Comparison of ENCODE assay signal across 8 cellular contexts in genomic region chr5:135426102-135427082, GRCh38. TPM values are rescaled to one million over a fixed set of nuclear protein-coding genes. Genes with fewer than 3 reads are reported as not detected.
DNase-seq lines count a peak whose midpoint lies in the region; ATAC-seq and TF ChIP-seq lines count a peak whose summit lies in the region.

No MANE protein-coding gene starts in this region.

- in situ Hi-C loops in GM23248 (cut with MboI) = no loop called here

- no peak for TF ChIP-seq EP300 in esophagus muscularis mucosa (IDR thresholded peaks at IDR 0.05)

- H3K4me2 ChIP-seq in GM23248 (ENCODE audit: unreplicated experiment) (no peak overlapping the region), osteoblast (ENCODE audit: insufficient read depth, low read length) (no peak overlapping the region)

- H3K79me2 ChIP-seq in GM23248 (ENCODE audit: insufficient read depth) (no peaks in the 10 kb centered on the region), osteoblast (ENCODE audit: insufficient read depth, low read length) (no peaks in the 10 kb centered on the region)

- no peak overlapping the region for H3K9ac ChIP-seq in GM23248

- 42 to 47% methylated on average over 7 of the region's 7 CpGs for WGBS in GM23248 (ENCODE audit: low coverage in 1 of 2, low lambda C conversion rate in 2 of 2, missing lambda C conversion rate in 2 of 2), 2 experiments
- 50% methylated on average over 7 of the region's 7 CpGs for WGBS in esophagus muscularis mucosa

- no peaks in the 10 kb centered on the region for H3K9me2 ChIP-seq in GM23248 (ENCODE audit: insufficient read depth)

- DNase-seq in Right ventricle myocardium inferior (ENCODE audit: missing footprints) (no peak), cardiac septum (ENCODE audit: low spot score) (no peak), GM23248 (peak; percentile 77), LNCaP clone FGC (ENCODE audit: low read depth) (peak; percentile 22), esophagus muscularis mucosa (ENCODE audit: extremely low spot score) (no peak), osteoblast (ENCODE audit: insufficient read length, low spot score, missing footprints) (peak; percentile 84)

- no peak overlapping the region; the same call in 1 of the 2 replicates for H2AFZ ChIP-seq in GM23248
- H2AFZ ChIP-seq in osteoblast (ENCODE audit: low read length) = peak overlapping the region; percentile 17

- H3K4me3 ChIP-seq in GM23248 = no peak overlapping the region
- no peak overlapping the region for H3K4me3 ChIP-seq in LNCaP clone FGC (ENCODE audit: low read depth, low read length)
- H3K4me3 ChIP-seq in esophagus muscularis mucosa = no peak overlapping the region
- no peak overlapping the region for H3K4me3 ChIP-seq in osteoblast (ENCODE audit: insufficient read depth, low read length)

- intact Hi-C loops in Right ventricle myocardium inferior (cut with DNase I) (loop anchor here (5.0 kb wide), 1 partner anchor 69 kb away; no protein-coding TSS in a partner anchor), cardiac septum (cut with DNase I) (loop anchor here (5.0 kb wide), 1 partner anchor 84 kb away; no protein-coding TSS in a partner anchor), esophagus muscularis mucosa (cut with DNase I) (no loop called here)

- ATAC-seq in Right ventricle myocardium inferior = peak; percentile 33
- peak; percentile 98 for ATAC-seq in SK-N-SH treated with all-trans-retinoic acid at 6 μM for 48 hours
- no peak for ATAC-seq in HG03460 (IDR thresholded peaks at IDR 0.05; ENCODE audit: unreplicated experiment)

- no peaks in the 10 kb centered on the region for H3K9me3 ChIP-seq in GM23248 (ENCODE audit: low read depth)
- H3K9me3 ChIP-seq in esophagus muscularis mucosa = peaks cover 0 to 12% (median 4%) of the 10 kb centered on the region in 4 donors
- H3K9me3 ChIP-seq in osteoblast (ENCODE audit: low read depth, low read length) = peaks cover 5% of the 10 kb centered on the region

- H3K4me1 ChIP-seq in GM23248 (ENCODE audit: insufficient read depth) (no peaks in the 10 kb centered on the region), esophagus muscularis mucosa (peaks cover 0 to 5% (median 0%) of the 10 kb centered on the region in 4 donors), osteoblast (ENCODE audit: insufficient read depth, low read length) (peaks cover 12% of the 10 kb centered on the region)

- H3F3A ChIP-seq in GM23248 (ENCODE audit: insufficient read depth) = no peaks in the 10 kb centered on the region

- TF ChIP-seq POLR2A in esophagus muscularis mucosa (IDR thresholded peaks at IDR 0.05; ENCODE audit: low read depth) = no peak

- H3K27ac ChIP-seq in GM23248 (no peak overlapping the region), esophagus muscularis mucosa (replicated peaks in 1 of 4) (no peak overlapping the region), osteoblast (ENCODE audit: low read depth, low read length) (no peak overlapping the region)

- peak; percentile 83 for TF ChIP-seq CTCF in LNCaP clone FGC (IDR thresholded peaks at IDR 0.05; ENCODE audit: control insufficient read depth, extremely low read depth, insufficient read depth)
- TF ChIP-seq CTCF in esophagus muscularis mucosa (IDR thresholded peaks at IDR 0.05) = peak; percentile 53 to 68 (median 54)
- TF ChIP-seq CTCF in osteoblast (IDR thresholded peaks at IDR 0.05; ENCODE audit: extremely low read depth, low read depth, low read length) = peak; percentile 86

- H4K20me1 ChIP-seq in GM23248 (ENCODE audit: insufficient read depth) = no peaks in the 10 kb centered on the region
- no peaks in the 10 kb centered on the region for H4K20me1 ChIP-seq in osteoblast (ENCODE audit: insufficient read depth, low read length)

- H3K36me3 ChIP-seq in GM23248 (ENCODE audit: low read depth) (no peaks in the 10 kb centered on the region), esophagus muscularis mucosa (no peaks in the 10 kb centered on the region), osteoblast (ENCODE audit: insufficient read depth, low read length) (no peaks in the 10 kb centered on the region)

- no peaks in the 10 kb centered on the region for H3K27me3 ChIP-seq in GM23248 (replicated peaks; ENCODE audit: insufficient read depth)
- H3K27me3 ChIP-seq in esophagus muscularis mucosa = peaks cover 0 to 5% (median 0%) of the 10 kb centered on the region in 4 donors
- H3K27me3 ChIP-seq in osteoblast (ENCODE audit: insufficient read depth, low read length) = peaks cover 7% of the 10 kb centered on the region

TF ChIP-seq in SK-N-SH treated with all-trans-retinoic acid at 6 μM for 48 hours, 23 proteins besides CTCF, POLR2A, EP300 and RAD21:
- no peak for TF ChIP-seq ZNF70 (CRISPR knock-in tag; IDR thresholded peaks at IDR 0.05)
- no peak for TF ChIP-seq GLIS3 (CRISPR knock-in tag; IDR thresholded peaks at IDR 0.05)
- TF ChIP-seq ZFP3 (CRISPR knock-in tag; IDR thresholded peaks at IDR 0.05) = no peak
- TF ChIP-seq PPARA (CRISPR knock-in tag; IDR thresholded peaks at IDR 0.05; ENCODE audit: borderline replicate concordance) = no peak
- no peak for TF ChIP-seq TSHZ2 (CRISPR knock-in tag; IDR thresholded peaks at IDR 0.05)

RNA-seq across cellular contexts. Expression of gene DCANP1, which starts 20.8 kb away (rescaled TPM):
- total RNA-seq in Right ventricle myocardium inferior (not detected), cardiac septum (not detected), esophagus muscularis mucosa (under 1 TPM in 1 of 4 donors, not detected in 3; 0.26 TPM), osteoblast (not detected in 2 replicates)
- total RNA-seq in GM23248 (2014; rRNA removed; shearing (Covaris generic)) = not detected in 2 replicates
- polyA plus RNA-seq in GM23248 (2016; fragmentation: Nextera tagmentation; extraction: Ambion mirVana) = not detected in 2 replicates

RNA-seq across cellular contexts. Expression of gene TIFAB, which starts 25.8 kb away (rescaled TPM):
- not detected for total RNA-seq in Right ventricle myocardium inferior
- total RNA-seq in cardiac septum = not detected
- not detected in 2 replicates for total RNA-seq in GM23248 (2014; rRNA removed; shearing (Covaris generic))
- not detected in 2 replicates for polyA plus RNA-seq in GM23248 (2016; fragmentation: Nextera tagmentation; extraction: Ambion mirVana)
- not detected for total RNA-seq in esophagus muscularis mucosa
- total RNA-seq in osteoblast = not detected in 2 replicates

RNA-seq across cellular contexts. Expression of gene MACROH2A1, which starts 27.4 kb away (rescaled TPM):
- total RNA-seq in Right ventricle myocardium inferior (104 TPM), cardiac septum (112 TPM), esophagus muscularis mucosa (100 to 1,000 TPM; 144 to 152 (median 149) TPM), osteoblast (150 and 162 TPM in 2 replicates)
- 106 and 125 TPM in 2 replicates for total RNA-seq in GM23248 (2014; rRNA removed; shearing (Covaris generic))
- polyA plus RNA-seq in GM23248 (2016; fragmentation: Nextera tagmentation; extraction: Ambion mirVana) = 115 and 117 TPM in 2 replicates

Comparison
In these comparisons a context has a peak if more than half of its experiments do, and no peak if none do; other contexts are left out.
1. DNase-seq: peak in GM23248 (single experiment), LNCaP clone FGC (single experiment) and osteoblast (single experiment); none in Right ventricle myocardium inferior (single experiment), cardiac septum (single experiment) and esophagus muscularis mucosa (single experiment).
2. Peak in every context shown above with its lines, with median percentiles within 50 percentile points of each other: CTCF ChIP-seq.